ENCODE assay signal across 22 cellular contexts in the genomic region with DNA sequence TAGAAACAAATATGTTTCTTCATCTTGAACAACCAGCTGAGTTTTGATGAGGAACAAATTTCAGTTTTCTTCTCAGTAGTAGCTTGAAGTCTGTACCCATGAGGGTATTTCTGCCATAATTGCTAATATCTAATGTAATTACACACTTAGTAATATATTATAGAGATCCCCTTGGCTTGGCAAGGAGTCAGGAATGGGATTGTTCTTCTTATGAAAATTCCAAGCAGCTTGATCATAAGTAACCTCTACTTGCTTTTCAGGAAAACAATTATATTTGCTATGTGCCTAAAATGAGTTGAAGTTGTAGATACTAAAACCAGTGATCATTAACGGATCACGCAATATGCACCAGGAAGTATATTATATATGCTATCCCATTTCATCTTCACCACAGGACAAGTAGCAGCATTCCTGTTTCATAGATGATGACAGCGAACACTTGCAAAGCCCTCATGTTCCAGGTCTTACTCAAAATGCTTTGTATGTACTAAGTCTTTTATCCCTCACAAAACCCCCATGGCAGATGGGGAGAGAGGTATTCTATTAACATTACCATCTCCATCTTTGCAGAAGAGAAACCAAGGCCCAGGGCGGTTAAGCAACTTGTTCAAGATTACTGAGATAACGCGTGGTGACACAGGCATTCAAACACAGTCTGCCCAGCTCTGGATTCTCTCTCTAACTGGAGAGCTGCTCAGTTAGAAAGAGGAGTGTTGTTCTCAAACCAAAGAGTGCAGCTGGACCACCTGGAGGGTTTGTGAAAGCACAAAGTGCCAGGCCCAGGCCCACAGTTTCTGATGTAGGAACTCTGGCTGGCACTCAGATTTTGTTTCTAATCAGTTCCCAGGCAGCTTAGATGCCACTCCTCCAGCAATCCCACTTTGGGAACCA.
"Had no signal": no experiment of that assay in that cellular context is flagged by ENCODE, and none has a peak within 500 bp of the region (broad histone marks: within the 10 kb centered on the region; RNA-seq: fewer than 3 reads in every experiment).

No MANE protein-coding gene starts in this region.

- H3K4me3 ChIP-seq: ascending aorta, gastroesophageal sphincter, hepatocyte, sigmoid colon, stomach, thyroid gland, upper lobe of right lung had no signal

- DNase-seq: activated CD4-positive, alpha-beta memory T cell treated with anti-CD3 and anti-CD28 coated beads for 36 hours; activated CD4-positive, alpha-beta T cell treated with anti-CD3 and anti-CD28 coated beads, Interleukin-2, amount 10 ng/mL, durations not matched to agents 24 days and 14 days; activated CD4-positive, CD25-positive, alpha-beta regulatory T cell treated with anti-CD3 and anti-CD28 coated beads, Interleukin-2, amount 50 U/mL, for 72 hours; activated CD8-positive, alpha-beta memory T cell treated with anti-CD3 and anti-CD28 coated beads, Interleukin-2, amount 50 U/mL, for 4 hours; activated effector memory CD4-positive, alpha-beta T cell treated with anti-CD3 and anti-CD28 coated beads, Interleukin-2, amount 50 U/mL, for 16 hours; activated naive CD4-positive, alpha-beta T cell treated with anti-CD3 and anti-CD28 coated beads for 36 hours; activated naive CD8-positive, alpha-beta T cell treated with anti-CD3 and anti-CD28 coated beads, Interleukin-2, amount 10 ng/mL, durations not matched to agents 7 days and 5 days; activated T-cell treated with anti-CD3 and anti-CD28 coated beads, Interleukin-2, amount 50 U/mL, for 1 hour; caudate nucleus; left colon; mammary epithelial cell; sigmoid colon; small intestine; stimulated activated CD4-positive, alpha-beta T cell treated with anti-CD3 and anti-CD28 coated beads, Interleukin-4, amount 100 ng/mL, for 4 hours; stimulated activated CD8-positive, alpha-beta memory T cell treated with anti-CD3 and anti-CD28 coated beads, Interleukin-4, amount 100 ng/mL, for 48 hours; stomach; T1000; thyroid gland; upper lobe of right lung had no signal
